8 cellular contexts compared by ENCODE assay signal in the genomic region with DNA sequence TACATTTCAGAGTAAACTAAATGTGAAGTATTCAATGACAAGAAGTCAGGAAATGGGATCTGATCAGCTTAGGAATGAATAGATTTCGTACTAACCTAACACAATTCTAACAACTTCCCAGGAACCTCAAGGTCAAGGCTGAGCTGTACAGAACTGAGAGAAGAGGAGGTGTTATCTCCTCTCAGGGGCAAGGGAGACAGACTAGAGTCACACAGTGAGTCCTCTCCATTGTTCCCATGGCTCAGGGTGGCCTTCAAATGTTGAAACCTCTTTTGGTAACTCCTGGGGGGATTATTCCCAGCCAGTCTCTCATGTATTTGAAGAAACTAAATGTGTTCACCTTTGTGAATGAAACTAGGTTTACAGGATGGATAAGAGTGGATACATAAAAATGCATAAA. TPM values are rescaled to one million over a fixed set of nuclear protein-coding genes. Genes with fewer than 3 reads are reported as not detected.
"Had no signal": no experiment of that assay in that cellular context is flagged by ENCODE, and none has a peak within 500 bp of the region (broad histone marks: within the 10 kb centered on the region; RNA-seq: fewer than 3 reads in every experiment).

No MANE protein-coding gene starts in this region.

- ATAC-seq: GM12878 had no signal

- DNase-seq: GDM1, GF-D8 had no signal

- H3K4me3 ChIP-seq: GM12878 had no signal

- FAIRE-seq: G401.6, GM12878, GM12891, GM12892, GM18507, GM19239 had no signal

RNA-seq across cellular contexts. Expression of gene ELOVL2, which starts 27.7 kb away (rescaled TPM):
- total RNA-seq: GM12878 had no signal
